In the genomic region with DNA sequence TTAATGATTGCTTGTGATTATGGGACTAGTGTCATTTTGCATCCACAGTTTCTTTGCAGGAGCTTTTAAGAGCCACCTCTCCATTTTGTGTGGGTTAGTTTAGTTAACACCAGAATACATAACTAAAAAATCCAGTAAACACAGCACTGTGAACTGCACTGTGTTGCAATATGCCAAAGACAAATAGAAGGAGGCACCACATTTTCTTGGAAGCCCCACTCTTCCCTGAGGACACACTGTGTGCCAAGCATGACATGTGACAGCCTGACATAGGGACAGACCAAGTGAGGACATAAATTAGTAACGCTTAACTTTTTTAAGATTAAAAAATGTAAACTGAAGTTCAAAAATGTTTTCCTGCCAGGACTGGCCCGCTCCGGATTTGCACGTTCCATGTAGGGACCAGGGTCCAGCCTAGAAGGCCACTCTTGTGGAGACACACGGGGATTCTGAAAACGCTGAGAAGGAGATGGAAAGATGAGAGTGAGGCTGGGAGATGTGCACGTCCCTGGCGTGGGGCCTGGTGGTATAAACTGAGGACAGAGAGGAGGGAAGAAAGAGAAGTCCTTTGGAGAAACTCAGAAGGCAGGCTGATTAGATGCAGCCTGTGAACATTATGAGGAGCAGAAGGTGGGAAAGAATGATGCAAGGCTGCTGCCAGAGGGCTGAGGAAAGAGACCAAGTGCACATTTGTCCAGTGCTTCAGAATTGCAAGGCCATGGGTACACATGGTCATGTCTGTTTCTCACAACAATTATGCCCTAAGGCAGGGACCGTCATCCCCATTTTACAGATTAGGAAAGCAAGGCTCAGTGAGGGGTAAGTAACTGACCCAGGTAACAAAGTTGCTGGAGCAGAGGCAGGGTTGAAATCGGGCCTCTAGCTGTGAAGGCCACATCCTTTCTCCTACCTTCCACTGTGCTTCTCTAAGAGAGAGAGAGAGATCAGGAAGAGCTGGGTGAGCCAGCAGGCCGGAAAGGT, we compare ENCODE assay signal across 23 cellular contexts. TPM values are rescaled to one million over a fixed set of nuclear protein-coding genes. Genes with fewer than 3 reads are reported as not detected.
DNase-seq lines count a peak whose midpoint lies in the region; ATAC-seq, FAIRE-seq and TF ChIP-seq lines count a peak whose summit lies in the region.
"Had no signal": no experiment of that assay in that cellular context is flagged by ENCODE, and none has a peak within 500 bp of the region (broad histone marks: within the 10 kb centered on the region; RNA-seq: fewer than 3 reads in every experiment).

No MANE protein-coding gene starts in this region.

- H3K4me1 ChIP-seq in astrocyte (ENCODE audit: insufficient read depth, low read length) (no peaks in the 10 kb centered on the region), kidney (ENCODE audit: control insufficient read depth in 1 of 2, insufficient read depth in 1 of 2, low read depth in 1 of 2, low read length in 2 of 2) (no peaks in the 10 kb centered on the region), thoracic aorta (ENCODE audit: control insufficient read depth in 1 of 2, low read depth in 2 of 2) (no peaks in the 10 kb centered on the region)
- H3K4me1 ChIP-seq in CD8-positive, alpha-beta T cell (ENCODE audit: insufficient read depth, low read length) = no peaks in the 10 kb centered on the region
- H3K4me1 ChIP-seq: A549, BE2C, Caco-2 had no signal

- H3K27ac Mint-ChIP-seq in HFFc6 (peak overlapping the region; percentile 3; the same call in 1 of the 2 replicates), astrocyte (ENCODE audit: unreplicated experiment) (peak overlapping the region; percentile 13)
- H3K27ac Mint-ChIP-seq in CD8-positive, alpha-beta T cell = no peak overlapping the region

- no peaks in the 10 kb centered on the region for H3K9me3 ChIP-seq in astrocyte (ENCODE audit: insufficient read depth, low read depth, low read length)
- no peaks in the 10 kb centered on the region for H3K9me3 ChIP-seq in kidney (ENCODE audit: control insufficient read depth in 1 of 2, low read length in 2 of 2)
- no peaks in the 10 kb centered on the region for H3K9me3 ChIP-seq in thoracic aorta
- no peaks in the 10 kb centered on the region for H3K9me3 ChIP-seq in CD8-positive, alpha-beta T cell (ENCODE audit: low read length)
- H3K9me3 ChIP-seq: A549, BE2C, Caco-2, SJCRH30 had no signal

- CTCF ChIA-PET in CD8-positive, alpha-beta T cell (lab: Charles Lee) = no interaction called here

- H4K20me1 ChIP-seq in astrocyte (ENCODE audit: insufficient read depth, low read length) = peaks cover 16% of the 10 kb centered on the region

- ATAC-seq in thoracic aorta (ENCODE audit: insufficient number of reproducible peaks, low FRiP score, low read depth) = no peak
- no peak for ATAC-seq in CD8-positive, alpha-beta T cell
- ATAC-seq: A549 had no signal

- intact Hi-C loops in kidney (cut with DNase I) = no loop called here
- intact Hi-C loops in CD8-positive, alpha-beta T cell (cut with DNase I, micrococcal nuclease) = no loop called here

- H3K9ac ChIP-seq in astrocyte (ENCODE audit: low read length) (no peak overlapping the region), kidney (ENCODE audit: low read length in 2 of 2) (no peak overlapping the region)

- no peak overlapping the region for H2AFZ ChIP-seq in astrocyte (ENCODE audit: low read depth, low read length)

- H3K27me3 Mint-ChIP-seq in HFFc6 (ENCODE audit: insufficient read depth) = peaks cover 3% of the 10 kb centered on the region
- H3K27me3 Mint-ChIP-seq in astrocyte (ENCODE audit: low read depth, unreplicated experiment) = no peaks in the 10 kb centered on the region
- no peaks in the 10 kb centered on the region for H3K27me3 Mint-ChIP-seq in CD8-positive, alpha-beta T cell (ENCODE audit: low read depth)
- H3K27me3 Mint-ChIP-seq: CD4-positive, CD25-positive, alpha-beta regulatory T cell had no signal

- H3K36me3 Mint-ChIP-seq in HFFc6 (ENCODE audit: low read depth) = peaks cover 13% of the 10 kb centered on the region; the same call in 1 of the 2 replicates
- peaks cover 16% of the 10 kb centered on the region for H3K36me3 Mint-ChIP-seq in astrocyte (ENCODE audit: low read depth, unreplicated experiment)
- no peaks in the 10 kb centered on the region for H3K36me3 Mint-ChIP-seq in CD8-positive, alpha-beta T cell
- H3K36me3 Mint-ChIP-seq: CD4-positive, CD25-positive, alpha-beta regulatory T cell had no signal

- FAIRE-seq in astrocyte (lab: Jason Lieb, UNC) = no peak
- no peak for FAIRE-seq in kidney (lab: Jason Lieb, UNC)
- FAIRE-seq: A549 had no signal

- H3K27ac ChIP-seq in astrocyte (ENCODE audit: low read depth, low read length) = no peak overlapping the region
- no peak overlapping the region for H3K27ac ChIP-seq in kidney (ENCODE audit: low read depth in 2 of 2, low read length in 2 of 2)
- peak overlapping the region; percentile 43 to 47 for H3K27ac ChIP-seq in thoracic aorta
- no peak overlapping the region for H3K27ac ChIP-seq in CD8-positive, alpha-beta T cell (ENCODE audit: low read depth, low read length)
- H3K27ac ChIP-seq: A549, SJCRH30 had no signal

- H3K79me2 ChIP-seq in astrocyte (ENCODE audit: insufficient read depth, low read length) = no peaks in the 10 kb centered on the region

- H3K4me3 ChIP-seq in astrocyte (ENCODE audit: insufficient read depth, low read depth, low read length) (no peak overlapping the region), kidney (ENCODE audit: low read length in 2 of 2) (no peak overlapping the region), thoracic aorta (no peak overlapping the region)
- no peak overlapping the region for H3K4me3 ChIP-seq in CD8-positive, alpha-beta T cell (ENCODE audit: low read depth, low read length)
- H3K4me3 ChIP-seq: A549, SJCRH30 had no signal

- no peak overlapping the region for H3K4me2 ChIP-seq in astrocyte (ENCODE audit: low read length)
- H3K4me2 ChIP-seq: A549 had no signal

- TF ChIP-seq CTCF in HFFc6 (IDR thresholded peaks at IDR 0.05) (no peak), astrocyte (IDR thresholded peaks at IDR 0.05; ENCODE audit: insufficient read depth, low read depth, low read length) (no peak), kidney (IDR thresholded peaks at IDR 0.05; ENCODE audit: borderline replicate concordance, extremely low read depth, insufficient read depth) (no peak), thoracic aorta (IDR thresholded peaks at IDR 0.05) (no peak)
- no peak for TF ChIP-seq CTCF in CD8-positive, alpha-beta T cell (IDR thresholded peaks at IDR 0.05)

- H3K27me3 ChIP-seq in astrocyte (ENCODE audit: insufficient read depth, low read length) (no peaks in the 10 kb centered on the region), thoracic aorta (replicated peaks; ENCODE audit: insufficient read depth) (no peaks in the 10 kb centered on the region)
- H3K27me3 ChIP-seq in CD8-positive, alpha-beta T cell (ENCODE audit: insufficient read depth, low read length) = no peaks in the 10 kb centered on the region
- H3K27me3 ChIP-seq: BE2C, SJCRH30 had no signal

- H3K36me3 ChIP-seq in astrocyte (ENCODE audit: insufficient read depth, low read length) (peaks cover 25% of the 10 kb centered on the region), kidney (ENCODE audit: control insufficient read depth in 1 of 2, insufficient read depth in 2 of 2, low read length in 2 of 2) (no peaks in the 10 kb centered on the region), thoracic aorta (peaks cover 60% of the 10 kb centered on the region)
- no peaks in the 10 kb centered on the region for H3K36me3 ChIP-seq in CD8-positive, alpha-beta T cell (ENCODE audit: insufficient read depth, low read length)
- H3K36me3 ChIP-seq: BE2C, SJCRH30 had no signal

- H3K4me3 Mint-ChIP-seq in HFFc6 (no peak overlapping the region), astrocyte (ENCODE audit: unreplicated experiment) (no peak overlapping the region)
- no peak overlapping the region for H3K4me3 Mint-ChIP-seq in CD8-positive, alpha-beta T cell
- H3K4me3 Mint-ChIP-seq: H9 had no signal

- no peaks in the 10 kb centered on the region; the same call in 1 of the 2 replicates for H3K4me1 Mint-ChIP-seq in HFFc6 (ENCODE audit: low read depth)
- H3K4me1 Mint-ChIP-seq in astrocyte (ENCODE audit: low read depth, unreplicated experiment) = no peaks in the 10 kb centered on the region
- no peaks in the 10 kb centered on the region for H3K4me1 Mint-ChIP-seq in CD8-positive, alpha-beta T cell (ENCODE audit: low read depth)

- DNase-seq in HFFc6 (no peak), astrocyte (ENCODE audit: low read depth) (no peak), kidney (peak; percentile 4), thoracic aorta (ENCODE audit: low spot score) (no peak), cerebellum (ENCODE audit: low spot score) (no peak), T-helper 9 cell (no peak), NCI-H748 treated with DMSO at 0.1 percent for 48 hours (lab: John Stamatoyannopoulos, UW) (no peak)
- no peak for DNase-seq in CD8-positive, alpha-beta T cell
- DNase-seq: BE2C; Caco-2; CD4-positive, CD25-positive, alpha-beta regulatory T cell; DMS 273 treated with DMSO at 0.1 percent for 48 hours; DMS79 treated with DMSO at 0.1 percent for 48 hours; H9; IMR-90; Kasumi-1; NCI-H1417; NCI-H187; NCI-H2227 treated with DMSO at 0.1 percent for 48 hours; NCI-H774; NK-92 treated with Interleukin-12 subunit alpha and Interleukin-12 subunit beta, amount 100 ng/mL, for 24 hours; SJCRH30 had no signal

- POLR2A ChIA-PET in CD8-positive, alpha-beta T cell (lab: Charles Lee) = no interaction called here

- H3K9me3 Mint-ChIP-seq in HFFc6 = no peaks in the 10 kb centered on the region
- H3K9me3 Mint-ChIP-seq in astrocyte (ENCODE audit: unreplicated experiment) = no peaks in the 10 kb centered on the region
- H3K9me3 Mint-ChIP-seq in CD8-positive, alpha-beta T cell = no peaks in the 10 kb centered on the region
- H3K9me3 Mint-ChIP-seq: CD4-positive, CD25-positive, alpha-beta regulatory T cell; H9 had no signal

RNA-seq across cellular contexts. Expression of gene ISCA2, which starts 45.1 kb away (rescaled TPM):
- total RNA-seq in HFFc6 (2021; fragmentation: NEBNext Ultra II Directional; extraction: Animal tissue kit (Norgen Biotek cat#: 25700)) = 10 to 100 TPM; 27.7 to 39.4 (median 30.5) TPM
- total RNA-seq in astrocyte = 21.2 and 23.6 TPM in 2 replicates
- 27.1 TPM for total RNA-seq in kidney
- polyA plus RNA-seq in kidney (ENCODE audit: insufficient read depth, low read depth, low replicate concordance) = 60.1 TPM
- total RNA-seq in thoracic aorta = 10 to 100 TPM in 1 of 2 donors, 1 to 10 TPM in 1; 6.5 to 22.2 TPM
- total RNA-seq in cerebellum = 13.9 TPM
- total RNA-seq in CD8-positive, alpha-beta T cell = 10 to 100 TPM; 18.6 to 24.0 TPM

RNA-seq across cellular contexts. Expression of gene NPC2, which starts 45.6 kb away (rescaled TPM):
- 10 to 100 TPM; 69.1 to 89.9 (median 78.8) TPM for total RNA-seq in HFFc6 (2021; fragmentation: NEBNext Ultra II Directional; extraction: Animal tissue kit (Norgen Biotek cat#: 25700))
- 134 and 178 TPM in 2 replicates for total RNA-seq in astrocyte
- 217 TPM for total RNA-seq in kidney
- 435 TPM for polyA plus RNA-seq in kidney (ENCODE audit: insufficient read depth, low read depth, low replicate concordance)
- 100 to 1,000 TPM; 406 to 455 TPM for total RNA-seq in thoracic aorta
- 23.4 TPM for total RNA-seq in cerebellum
- 10 to 100 TPM; 24.6 to 25.4 TPM for total RNA-seq in CD8-positive, alpha-beta T cell

Comparison
In these comparisons a context has a peak if more than half of its experiments do, and no peak if none do; other contexts are left out.
1. H3K27ac ChIP-seq: peak in thoracic aorta (2 of 2); none in astrocyte (single experiment), kidney (0 of 2) and CD8-positive, alpha-beta T cell (single experiment).